In genomic region chr15:79811406-79812405, GRCh38 we compare ENCODE assay signal across 10 cellular contexts.
DNase-seq lines count a peak whose midpoint lies in the region; ATAC-seq and TF ChIP-seq lines count a peak whose summit lies in the region.
"Had no signal": no experiment of that assay in that cellular context is flagged by ENCODE, and none has a peak within 500 bp of the region (broad histone marks: within the 10 kb centered on the region; RNA-seq: fewer than 3 reads in every experiment).

No MANE protein-coding gene starts in this region.

- no peaks in the 10 kb centered on the region for H3K36me3 ChIP-seq in heart left ventricle

- no peak for TF ChIP-seq CTCF in VCaP (conservative IDR thresholded peaks at IDR 0.05)
- no peak for TF ChIP-seq CTCF in heart left ventricle (IDR thresholded peaks at IDR 0.05)

- no peak overlapping the region for H3K4me3 ChIP-seq in heart left ventricle

- intact Hi-C loops in heart left ventricle (cut with DNase I), result no loop called here

- no peaks in the 10 kb centered on the region for H3K9me3 ChIP-seq in heart left ventricle

- no peaks in the 10 kb centered on the region for H3K27me3 ChIP-seq in heart left ventricle

- peak; percentile 87 to 96 (median 92) for ATAC-seq in heart left ventricle
- no peak for ATAC-seq in GM21367 (IDR thresholded peaks at IDR 0.05; ENCODE audit: unreplicated experiment)
- ATAC-seq in HG02610 (IDR thresholded peaks at IDR 0.05; ENCODE audit: unreplicated experiment), result no peak

- H3K27ac ChIP-seq in VCaP (peak overlapping the region; percentile 74), heart left ventricle (peak overlapping the region in 1 of 12 donors; percentile 22)

- H3K4me1 ChIP-seq in heart left ventricle, result peaks cover 0 to 20% (median 2%) of the 10 kb centered on the region in 12 donors

- peak; percentile 61 for DNase-seq in NCI-H1092 (lab: John Stamatoyannopoulos, UW)
- DNase-seq in heart left ventricle, result peak; percentile 56 to 83 (median 79)
- peak; percentile 17 for DNase-seq in superior temporal gyrus (ENCODE audit: extremely low spot score)
- no peak for DNase-seq in NCI-H526 (lab: John Stamatoyannopoulos, UW)
- no peak for DNase-seq in COLO829 (ENCODE audit: low spot score)
- DNase-seq: activated naive CD4-positive, alpha-beta T cell treated with Interleukin-2 at 50 U/mL for 16 hours; NCI-H187 treated with DMSO at 0.1 percent for 48 hours had no signal

- no peak for TF ChIP-seq POLR2A in heart left ventricle (IDR thresholded peaks at IDR 0.05)

- 31 to 39% (median 35%) methylated on average over 14 to 15 of the region's 15 CpGs for WGBS in heart left ventricle, 4 donors

Comparison
In these comparisons a context has a peak if more than half of its experiments do, and no peak if none do; other contexts are left out.
1. DNase-seq: peak in NCI-H1092 (single experiment), heart left ventricle (5 of 5) and superior temporal gyrus (single experiment); none in NCI-H526 (0 of 2) and COLO829 (single experiment).
2. ATAC-seq: peak in heart left ventricle (4 of 4); none in GM21367 (single experiment) and HG02610 (single experiment).